20 cellular contexts compared by ENCODE assay signal in the genomic region with DNA sequence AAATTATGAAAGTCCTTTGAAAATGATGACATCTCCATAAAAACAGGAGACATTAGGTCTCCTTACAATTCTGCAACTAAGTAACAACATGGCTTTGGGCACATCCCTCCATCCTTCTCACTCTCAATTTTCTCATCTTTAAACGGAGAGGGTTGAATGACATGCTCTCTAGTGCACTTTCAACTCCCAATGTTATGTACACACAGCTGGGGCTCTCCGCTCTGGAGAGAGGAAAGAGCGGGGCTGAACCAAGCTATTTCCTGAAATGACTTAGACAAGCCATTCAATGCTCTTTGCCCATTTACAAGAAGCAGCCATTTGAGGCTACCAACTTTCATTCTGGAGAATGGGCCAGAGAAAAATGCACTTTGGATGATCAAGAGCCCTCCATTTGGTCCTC.
"Had no signal": no experiment of that assay in that cellular context is flagged by ENCODE, and none has a peak within 500 bp of the region (broad histone marks: within the 10 kb centered on the region; RNA-seq: fewer than 3 reads in every experiment).

No MANE protein-coding gene starts in this region.

- ATAC-seq: activated CD8-positive, alpha-beta memory T cell treated with anti-CD3 and anti-CD28 coated beads, Interleukin-2, amount 10 ng/mL, durations not matched to agents 7 days and 5 days; activated T-helper 17 cell treated with anti-CD3 and anti-CD28 coated beads, Interleukin-2, amount 50 U/mL, for 72 hours; left cardiac atrium; naive thymus-derived CD4-positive, alpha-beta T cell; right cardiac atrium; stimulated activated naive CD8-positive, alpha-beta T cell treated with anti-CD3 and anti-CD28 coated beads, Interleukin-15, amount 100 ng/mL, for 72 hours had no signal

- H3K27me3 Mint-ChIP-seq: activated naive CD8-positive, alpha-beta T cell treated with anti-CD3 and anti-CD28 coated beads, Interleukin-2, amount 10 ng/mL, durations not matched to agents 7 days and 5 days; activated T-helper 17 cell treated with anti-CD3 and anti-CD28 coated beads, Interleukin-2, amount 50 U/mL, for 72 hours; dendritic cell treated with granulocyte-macrophage colony-stimulating factor and Interleukin-4, amounts not matched to agents 40 ng/mL and 50 ng/mL, for 4 days; stimulated activated naive CD8-positive, alpha-beta T cell treated with anti-CD3 and anti-CD28 coated beads, Interleukin-15, amount 100 ng/mL, for 72 hours had no signal

- H3K27ac Mint-ChIP-seq: activated CD4-positive, alpha-beta memory T cell treated with anti-CD3 and anti-CD28 coated beads, Interleukin-2, amount 10 ng/mL, durations not matched to agents 7 days and 5 days; activated CD8-positive, alpha-beta memory T cell treated with anti-CD3 and anti-CD28 coated beads, Interleukin-2, amount 10 ng/mL, durations not matched to agents 7 days and 5 days; activated naive CD8-positive, alpha-beta T cell treated with anti-CD3 and anti-CD28 coated beads, Interleukin-2, amount 10 ng/mL, durations not matched to agents 7 days and 5 days; activated T-helper 17 cell treated with anti-CD3 and anti-CD28 coated beads, Interleukin-2, amount 50 U/mL, for 72 hours; dendritic cell treated with granulocyte-macrophage colony-stimulating factor and Interleukin-4, amounts not matched to agents 40 ng/mL and 50 ng/mL, for 4 days; neural progenitor cell; stimulated activated naive CD8-positive, alpha-beta T cell treated with anti-CD3 and anti-CD28 coated beads, Interleukin-15, amount 100 ng/mL, for 72 hours had no signal

- DNase-seq: activated CD4-positive, alpha-beta memory T cell treated with anti-CD3 and anti-CD28 coated beads, Interleukin-2, amount 10 ng/mL, durations not matched to agents 7 days and 5 days; activated CD4-positive, alpha-beta T cell treated with anti-CD3 and anti-CD28 coated beads for 48 hours; activated CD4-positive, CD25-positive, alpha-beta regulatory T cell; activated CD8-positive, alpha-beta memory T cell treated with anti-CD3 and anti-CD28 coated beads, Interleukin-2, amount 10 ng/mL, durations not matched to agents 7 days and 5 days; activated naive CD4-positive, alpha-beta T cell treated with Interleukin-2 at 50 U/mL for 16 hours; activated naive CD8-positive, alpha-beta T cell treated with anti-CD3 and anti-CD28 coated beads, Interleukin-2, amount 10 ng/mL, durations not matched to agents 7 days and 5 days; amygdala; effector memory CD4-positive, alpha-beta T cell; foreskin fibroblast; hippocampal formation; left cardiac atrium; mesendoderm; naive thymus-derived CD4-positive, alpha-beta T cell; right cardiac atrium; stimulated activated naive CD8-positive, alpha-beta T cell treated with anti-CD3 and anti-CD28 coated beads, Interleukin-15, amount 100 ng/mL, for 72 hours; transverse colon; uterus had no signal

- H3K36me3 Mint-ChIP-seq: activated CD8-positive, alpha-beta memory T cell treated with anti-CD3 and anti-CD28 coated beads, Interleukin-2, amount 10 ng/mL, durations not matched to agents 7 days and 5 days; neural progenitor cell had no signal

- H3K9me3 Mint-ChIP-seq: activated CD4-positive, alpha-beta memory T cell treated with anti-CD3 and anti-CD28 coated beads, Interleukin-2, amount 10 ng/mL, durations not matched to agents 7 days and 5 days; activated T-helper 17 cell treated with anti-CD3 and anti-CD28 coated beads, Interleukin-2, amount 50 U/mL, for 72 hours; dendritic cell treated with granulocyte-macrophage colony-stimulating factor and Interleukin-4, amounts not matched to agents 40 ng/mL and 50 ng/mL, for 4 days; stimulated activated naive CD8-positive, alpha-beta T cell treated with anti-CD3 and anti-CD28 coated beads, Interleukin-15, amount 100 ng/mL, for 72 hours had no signal

- H3K4me3 Mint-ChIP-seq: activated CD4-positive, alpha-beta memory T cell treated with anti-CD3 and anti-CD28 coated beads, Interleukin-2, amount 10 ng/mL, durations not matched to agents 7 days and 5 days; activated CD8-positive, alpha-beta memory T cell treated with anti-CD3 and anti-CD28 coated beads, Interleukin-2, amount 10 ng/mL, durations not matched to agents 7 days and 5 days; activated naive CD8-positive, alpha-beta T cell treated with anti-CD3 and anti-CD28 coated beads, Interleukin-2, amount 10 ng/mL, durations not matched to agents 7 days and 5 days; activated T-helper 17 cell treated with anti-CD3 and anti-CD28 coated beads, Interleukin-2, amount 50 U/mL, for 72 hours; dendritic cell treated with granulocyte-macrophage colony-stimulating factor and Interleukin-4, amounts not matched to agents 40 ng/mL and 50 ng/mL, for 4 days; naive thymus-derived CD4-positive, alpha-beta T cell; neural progenitor cell; stimulated activated naive CD8-positive, alpha-beta T cell treated with anti-CD3 and anti-CD28 coated beads, Interleukin-15, amount 100 ng/mL, for 72 hours had no signal
